In the genomic region with DNA sequence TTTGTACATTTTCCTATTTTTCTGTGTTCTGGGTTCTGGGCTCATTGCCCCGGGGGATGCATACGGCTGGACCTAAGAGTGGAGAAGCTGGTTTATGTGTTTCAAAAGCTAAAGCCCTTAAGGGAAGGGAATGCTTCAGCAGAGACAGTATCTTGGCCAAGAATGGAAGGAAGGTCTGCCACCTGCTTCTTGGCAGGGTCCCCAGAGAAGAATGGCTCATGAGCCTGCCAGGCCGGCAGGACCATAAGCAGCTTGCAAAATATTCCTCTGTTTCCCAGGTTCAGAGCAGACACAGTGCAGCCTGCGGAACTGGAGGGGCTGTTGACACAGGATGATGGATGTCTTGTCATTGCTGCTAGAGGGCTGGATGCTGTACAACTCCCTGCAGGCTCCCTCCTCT, we compare ENCODE assay signal across 19 cellular contexts. TPM values are rescaled to one million over a fixed set of nuclear protein-coding genes. Genes with fewer than 3 reads are reported as not detected.
DNase-seq lines count a peak whose midpoint lies in the region; ATAC-seq and TF ChIP-seq lines count a peak whose summit lies in the region.
"Had no signal": no experiment of that assay in that cellular context is flagged by ENCODE, and none has a peak within 500 bp of the region (broad histone marks: within the 10 kb centered on the region; RNA-seq: fewer than 3 reads in every experiment).

No MANE protein-coding gene starts in this region.

- WGBS in suprapubic skin, result 48% methylated on average over 4 of the region's 4 CpGs

- H3K9me3 ChIP-seq in breast epithelium (no peaks in the 10 kb centered on the region), Panc1 (ENCODE audit: control insufficient read depth, insufficient read depth, low read depth, low read length) (no peaks in the 10 kb centered on the region), suprapubic skin (no peaks in the 10 kb centered on the region)
- H3K9me3 ChIP-seq: esophagus squamous epithelium, neutrophil, uterus had no signal

- H3K27me3 ChIP-seq in breast epithelium (no peaks in the 10 kb centered on the region), Panc1 (ENCODE audit: control insufficient read depth, insufficient read depth, low read length) (no peaks in the 10 kb centered on the region), suprapubic skin (no peaks in the 10 kb centered on the region)
- H3K27me3 ChIP-seq: esophagus squamous epithelium, uterus had no signal

- H3K9me3 Mint-ChIP-seq in MCF 10A (ENCODE audit: unreplicated experiment) (no peaks in the 10 kb centered on the region), mesothelial cell of epicardium (peaks cover 7% of the 10 kb centered on the region)
- H3K9me3 Mint-ChIP-seq in activated T-helper 1 cell treated with anti-CD3 and anti-CD28 coated beads, Interleukin-12 subunit alpha, Interleukin-12 subunit beta, Interleukin-2, Interleukin-4 antibody, amounts not matched to agents 30 ng/mL and 10 ng/mL and 1 ng/mL, durations not matched to agents 14 hours and 24 hours and 36 hours, result no peaks in the 10 kb centered on the region
- H3K9me3 Mint-ChIP-seq: activated B cell treated with CpG ODN at 0.5 μM for 24 hours; dendritic cell treated with granulocyte-macrophage colony-stimulating factor and Interleukin-4, amounts not matched to agents 40 ng/mL and 50 ng/mL, for 4 days had no signal

- BruUV-seq in MCF 10A (replicated peaks; lab: Mats Ljungman, UMichigan) (no TSS peak), Panc1 (replicated peaks; lab: Mats Ljungman, UMichigan) (no TSS peak)

- H3K27ac Mint-ChIP-seq in MCF 10A (ENCODE audit: low read depth, unreplicated experiment) (no peak overlapping the region), mesothelial cell of epicardium (peak overlapping the region; percentile 87)
- no peak overlapping the region for H3K27ac Mint-ChIP-seq in activated T-helper 1 cell treated with anti-CD3 and anti-CD28 coated beads, Interleukin-12 subunit alpha, Interleukin-12 subunit beta, Interleukin-2, Interleukin-4 antibody, amounts not matched to agents 30 ng/mL and 10 ng/mL and 1 ng/mL, durations not matched to agents 14 hours and 24 hours and 36 hours
- H3K27ac Mint-ChIP-seq: activated B cell treated with CpG ODN at 0.5 μM for 24 hours; dendritic cell treated with granulocyte-macrophage colony-stimulating factor and Interleukin-4, amounts not matched to agents 40 ng/mL and 50 ng/mL, for 4 days had no signal

- H3K4me1 Mint-ChIP-seq in MCF 10A (ENCODE audit: insufficient read depth, unreplicated experiment), result no peaks in the 10 kb centered on the region
- H3K4me1 Mint-ChIP-seq in mesothelial cell of epicardium, result peaks cover 46% of the 10 kb centered on the region
- no peaks in the 10 kb centered on the region for H3K4me1 Mint-ChIP-seq in activated T-helper 1 cell treated with anti-CD3 and anti-CD28 coated beads, Interleukin-12 subunit alpha, Interleukin-12 subunit beta, Interleukin-2, Interleukin-4 antibody, amounts not matched to agents 30 ng/mL and 10 ng/mL and 1 ng/mL, durations not matched to agents 14 hours and 24 hours and 36 hours (ENCODE audit: low read depth)

- DNase-seq in breast epithelium (ENCODE audit: low spot score in 2 of 2) (peak; percentile 80 to 88), MCF 10A (ENCODE audit: unreplicated experiment) (no peak), Panc1 (ENCODE audit: low read depth, low spot score) (no peak), mesothelial cell of epicardium (ENCODE audit: low spot score in 2 of 2, unreplicated experiment in 2 of 2) (no peak), suprapubic skin (ENCODE audit: low spot score in 2 of 2) (no peak), Ammon's horn (ENCODE audit: low spot score) (no peak)
- DNase-seq in activated T-helper 1 cell treated with anti-CD3 and anti-CD28 coated beads, Interleukin-12 subunit alpha, Interleukin-12 subunit beta, Interleukin-2, Interleukin-4 antibody, amounts not matched to agents 30 ng/mL and 10 ng/mL and 1 ng/mL, durations not matched to agents 14 hours and 24 hours and 36 hours (ENCODE audit: low spot score), result no peak
- DNase-seq: activated B cell treated with CpG ODN at 0.5 μM for 24 hours; activated effector memory CD4-positive, alpha-beta T cell treated with anti-CD3 and anti-CD28 coated beads, Interleukin-2, amount 50 U/mL, for 16 hours; COR-L47; esophagus squamous epithelium; mesenchymal stem cell; NCI-H524; uterus had no signal

- in situ Hi-C loops in Panc1 (cut with HindIII; ENCODE audit: low pct_unique_long_range_greater_than_20kb, low sequenced_read_pairs), result no loop called here

- no peak for TF ChIP-seq EP300 in suprapubic skin (IDR thresholded peaks at IDR 0.05)

- TF ChIP-seq POLR2A in breast epithelium (IDR thresholded peaks at IDR 0.05) (no peak), suprapubic skin (IDR thresholded peaks at IDR 0.05) (no peak)

- H3K36me3 ChIP-seq in breast epithelium, result no peaks in the 10 kb centered on the region
- H3K36me3 ChIP-seq in Panc1 (ENCODE audit: control insufficient read depth, insufficient read depth, low read length), result no peaks in the 10 kb centered on the region
- no peaks in the 10 kb centered on the region for H3K36me3 ChIP-seq in suprapubic skin
- H3K36me3 ChIP-seq: esophagus squamous epithelium, neutrophil, uterus had no signal

- CTCF ChIA-PET in MCF 10A (lab: Yijun Ruan, JAX), result interaction anchor here (0.7 kb wide), 1 partner anchor 110 kb away, joined by 3 read pairs; no protein-coding TSS in a partner anchor
- CTCF ChIA-PET in Panc1 (lab: Charles Lee), result no interaction called here

- TF ChIP-seq CTCF in breast epithelium (IDR thresholded peaks at IDR 0.05), result no peak
- no peak for TF ChIP-seq CTCF in MCF 10A (IDR thresholded peaks at IDR 0.05; ENCODE audit: unreplicated experiment)
- TF ChIP-seq CTCF in Panc1 (IDR thresholded peaks at IDR 0.05), result no peak
- TF ChIP-seq CTCF in mesothelial cell of epicardium (IDR thresholded peaks at IDR 0.05; ENCODE audit: unreplicated experiment), result no peak
- TF ChIP-seq CTCF in suprapubic skin (IDR thresholded peaks at IDR 0.05), result no peak

- no peak overlapping the region for H3K4me3 Mint-ChIP-seq in MCF 10A (ENCODE audit: unreplicated experiment)
- H3K4me3 Mint-ChIP-seq in mesothelial cell of epicardium, result no peak overlapping the region
- no peak overlapping the region for H3K4me3 Mint-ChIP-seq in activated T-helper 1 cell treated with anti-CD3 and anti-CD28 coated beads, Interleukin-12 subunit alpha, Interleukin-12 subunit beta, Interleukin-2, Interleukin-4 antibody, amounts not matched to agents 30 ng/mL and 10 ng/mL and 1 ng/mL, durations not matched to agents 14 hours and 24 hours and 36 hours
- H3K4me3 Mint-ChIP-seq: activated B cell treated with CpG ODN at 0.5 μM for 24 hours; dendritic cell treated with granulocyte-macrophage colony-stimulating factor and Interleukin-4, amounts not matched to agents 40 ng/mL and 50 ng/mL, for 4 days had no signal

- H3K36me3 Mint-ChIP-seq in MCF 10A (ENCODE audit: insufficient read depth, unreplicated experiment) (no peaks in the 10 kb centered on the region), mesothelial cell of epicardium (no peaks in the 10 kb centered on the region)
- H3K36me3 Mint-ChIP-seq in activated T-helper 1 cell treated with anti-CD3 and anti-CD28 coated beads, Interleukin-12 subunit alpha, Interleukin-12 subunit beta, Interleukin-2, Interleukin-4 antibody, amounts not matched to agents 30 ng/mL and 10 ng/mL and 1 ng/mL, durations not matched to agents 14 hours and 24 hours and 36 hours (ENCODE audit: low read depth), result no peaks in the 10 kb centered on the region

- no peaks in the 10 kb centered on the region for H3K27me3 Mint-ChIP-seq in MCF 10A (ENCODE audit: insufficient read depth, unreplicated experiment)
- H3K27me3 Mint-ChIP-seq in mesothelial cell of epicardium (ENCODE audit: low read depth), result peaks cover 23% of the 10 kb centered on the region
- peaks cover 15% of the 10 kb centered on the region for H3K27me3 Mint-ChIP-seq in activated T-helper 1 cell treated with anti-CD3 and anti-CD28 coated beads, Interleukin-12 subunit alpha, Interleukin-12 subunit beta, Interleukin-2, Interleukin-4 antibody, amounts not matched to agents 30 ng/mL and 10 ng/mL and 1 ng/mL, durations not matched to agents 14 hours and 24 hours and 36 hours (ENCODE audit: insufficient read depth)

- no peak for ATAC-seq in Panc1
- ATAC-seq in GM18858 (IDR thresholded peaks at IDR 0.05; ENCODE audit: unreplicated experiment), result no peak

- POLR2A ChIA-PET in MCF 10A (lab: Yijun Ruan, JAX) (interaction anchor here (0.8 kb wide), 1 partner anchor 43 kb away, joined by 3 read pairs; no protein-coding TSS in a partner anchor), Panc1 (lab: Charles Lee) (interaction anchor here (0.7 kb wide), 1 partner anchor 48 kb away, joined by 5 read pairs; no protein-coding TSS in a partner anchor)

- H3K27ac ChIP-seq in breast epithelium (peak overlapping the region; percentile 92 to 99), Panc1 (ENCODE audit: low read length) (peak overlapping the region; percentile 57), suprapubic skin (peak overlapping the region; percentile 38)
- H3K27ac ChIP-seq: neutrophil, uterus had no signal

- H3K4me3 ChIP-seq in breast epithelium (no peak overlapping the region), Panc1 (ENCODE audit: low read depth in 2 of 2, low read length in 2 of 2) (no peak overlapping the region), suprapubic skin (no peak overlapping the region)
- H3K4me3 ChIP-seq: esophagus squamous epithelium, uterus had no signal

- H3K4me1 ChIP-seq in breast epithelium (peaks cover 0 to 14% of the 10 kb centered on the region in 2 donors), Panc1 (ENCODE audit: control insufficient read depth, insufficient read depth, low read length) (peaks cover 24% of the 10 kb centered on the region), suprapubic skin (peaks cover 12% of the 10 kb centered on the region)
- H3K4me1 ChIP-seq: uterus had no signal

- intact Hi-C loops in breast epithelium (cut with DNase I; ENCODE audit: low total_unique reads), result no loop called here
- intact Hi-C loops in MCF 10A (cut with micrococcal nuclease), result loop anchor here (10.0 kb wide), 1 partner anchor 58 kb away; no protein-coding TSS in a partner anchor
- intact Hi-C loops in Panc1 (cut with micrococcal nuclease; ENCODE audit: unreplicated experiment), result no loop called here
- intact Hi-C loops in activated T-helper 1 cell treated with anti-CD3 and anti-CD28 coated beads, Interleukin-12 subunit alpha, Interleukin-12 subunit beta, Interleukin-2, Interleukin-4 antibody, amounts not matched to agents 30 ng/mL and 10 ng/mL and 1 ng/mL, durations not matched to agents 14 hours and 24 hours and 36 hours (cut with micrococcal nuclease), result no loop called here

RNA-seq across cellular contexts. Expression of gene ABHD11, which starts 7.8 kb away (rescaled TPM):
- total RNA-seq in breast epithelium (10 to 100 TPM; 10.9 to 57.8 (median 36.4) TPM), MCF 10A (2022) (15.3 and 18.9 TPM in 2 replicates), Panc1 (2021; ENCODE audit: unreplicated experiment) (54.2 TPM), mesothelial cell of epicardium (33.9 to 40.7 TPM (median 35.2 TPM) in 3 replicates), suprapubic skin (10 to 100 TPM; 15.2 to 39.4 (median 23.7) TPM)
- polyA plus RNA-seq in Panc1 (2012; ENCODE audit: insufficient read length), result 53.1 TPM
- total RNA-seq in activated T-helper 1 cell treated with anti-CD3 and anti-CD28 coated beads, Interleukin-12 subunit alpha, Interleukin-12 subunit beta, Interleukin-2, Interleukin-4 antibody, amounts not matched to agents 30 ng/mL and 10 ng/mL and 1 ng/mL, durations not matched to agents 14 hours and 24 hours and 36 hours, result 18.9 and 24.3 TPM in 2 replicates

RNA-seq across cellular contexts. Expression of gene CLDN3, which starts 23.7 kb away (rescaled TPM):
- 100 to 1,000 TPM in 1 of 3 donors, 10 to 100 TPM in 1, not detected in 1; 81.6 to 137 TPM for total RNA-seq in breast epithelium
- not detected in 2 replicates for total RNA-seq in MCF 10A (2022)
- total RNA-seq in Panc1 (2021; ENCODE audit: unreplicated experiment), result 16.8 TPM
- 66.8 TPM for polyA plus RNA-seq in Panc1 (2012; ENCODE audit: insufficient read length)
- 10.5 to 11.0 TPM (median 10.6 TPM) in 3 replicates for total RNA-seq in mesothelial cell of epicardium
- 10 to 100 TPM in 2 of 4 donors, 1 to 10 TPM in 2; 4.6 to 19.4 (median 12.0) TPM for total RNA-seq in suprapubic skin
- not detected in 2 replicates for total RNA-seq in activated T-helper 1 cell treated with anti-CD3 and anti-CD28 coated beads, Interleukin-12 subunit alpha, Interleukin-12 subunit beta, Interleukin-2, Interleukin-4 antibody, amounts not matched to agents 30 ng/mL and 10 ng/mL and 1 ng/mL, durations not matched to agents 14 hours and 24 hours and 36 hours
- total RNA-seq: activated B cell treated with CpG ODN at 0.5 μM for 24 hours; activated CD8-positive, alpha-beta memory T cell treated with anti-CD3 and anti-CD28 coated beads for 36 hours had no signal
- polyA plus RNA-seq: keratinocyte had no signal

RNA-seq across cellular contexts. Expression of gene STX1A, which starts 26.9 kb away (rescaled TPM):
- total RNA-seq in breast epithelium, result 1 to 10 TPM; 5.9 to 9.5 (median 8.5) TPM
- 21.9 and 24.2 TPM in 2 replicates for total RNA-seq in MCF 10A (2022)
- 80.9 TPM for total RNA-seq in Panc1 (2021; ENCODE audit: unreplicated experiment)
- 75.5 TPM for polyA plus RNA-seq in Panc1 (2012; ENCODE audit: insufficient read length)
- 12.5 to 15.5 TPM (median 13.2 TPM) in 3 replicates for total RNA-seq in mesothelial cell of epicardium
- 1 to 10 TPM; 3.3 to 6.0 (median 4.3) TPM for total RNA-seq in suprapubic skin
- total RNA-seq in activated T-helper 1 cell treated with anti-CD3 and anti-CD28 coated beads, Interleukin-12 subunit alpha, Interleukin-12 subunit beta, Interleukin-2, Interleukin-4 antibody, amounts not matched to agents 30 ng/mL and 10 ng/mL and 1 ng/mL, durations not matched to agents 14 hours and 24 hours and 36 hours, result 24.9 and 26.7 TPM in 2 replicates

Comparison
In these comparisons a context has a peak if more than half of its experiments do, and no peak if none do; other contexts are left out.
1. DNase-seq: peak in breast epithelium (2 of 2); none in MCF 10A (single experiment), Panc1 (single experiment), mesothelial cell of epicardium (0 of 2), suprapubic skin (0 of 2), Ammon's horn (single experiment) and activated T-helper 1 cell treated with anti-CD3 and anti-CD28 coated beads, Interleukin-12 subunit alpha, Interleukin-12 subunit beta, Interleukin-2, Interleukin-4 antibody, amounts not matched to agents 30 ng/mL and 10 ng/mL and 1 ng/mL, durations not matched to agents 14 hours and 24 hours and 36 hours (single experiment).
2. H3K27ac ChIP-seq: peak in every context shown above with its lines; median percentile 96 in breast epithelium; 57 in Panc1; 38 in suprapubic skin.